Comparison of ENCODE assay signal across 8 cellular contexts in genomic region chr10:24463683-24464426, GRCh38.
DNase-seq lines count a peak whose midpoint lies in the region; ATAC-seq and TF ChIP-seq lines count a peak whose summit lies in the region.

No MANE protein-coding gene starts in this region.

- 31 to 47% methylated on average over 9 of the region's 9 CpGs for WGBS in esophagus, 2 donors

- H3K27ac ChIP-seq in RWPE2 (ENCODE audit: poor library complexity, severe bottlenecking) (peak overlapping the region; percentile 95), esophagus (ENCODE audit: low read depth in 2 of 2, low read length in 1 of 2) (peak overlapping the region; percentile 84 to 88)

- H3K4me1 ChIP-seq in RWPE2 (ENCODE audit: insufficient read depth, poor library complexity, severe bottlenecking) = peaks cover 42% of the 10 kb centered on the region
- peaks cover 0 to 6% of the 10 kb centered on the region in 2 donors for H3K4me1 ChIP-seq in esophagus (ENCODE audit: control insufficient read depth in 2 of 2, insufficient read depth in 2 of 2, low read length in 1 of 2)
- peaks cover 39% of the 10 kb centered on the region for H3K4me1 ChIP-seq in skeletal muscle satellite cell (ENCODE audit: control insufficient read depth, insufficient read depth, low read length)

- H3K36me3 ChIP-seq in RWPE2 (ENCODE audit: low read depth) (no peaks in the 10 kb centered on the region), esophagus (ENCODE audit: control insufficient read depth in 2 of 2, insufficient read depth in 2 of 2, low read length in 1 of 2) (peaks cover 0 to 3% of the 10 kb centered on the region in 2 donors), skeletal muscle satellite cell (ENCODE audit: insufficient read depth, low read length) (no peaks in the 10 kb centered on the region)

- DNase-seq in activated effector memory CD4-positive, alpha-beta T cell treated with anti-CD3 and anti-CD28 coated beads, Interleukin-2, amount 50 U/mL, for 16 hours = peak; percentile 62
- DNase-seq in activated effector memory CD4-positive, alpha-beta T cell treated with Interleukin-2 at 50 U/mL for 16 hours = no peak
- DNase-seq in RWPE2 (ENCODE audit: low spot score) = peak; percentile 88
- DNase-seq in COLO829 (ENCODE audit: low spot score) = no peak

- H3K9me3 ChIP-seq in RWPE2 (ENCODE audit: severe bottlenecking) = no peaks in the 10 kb centered on the region
- H3K9me3 ChIP-seq in esophagus (ENCODE audit: control insufficient read depth in 2 of 2, insufficient read depth in 1 of 2, low read depth in 1 of 2, low read length in 1 of 2) = no peaks in the 10 kb centered on the region
- no peaks in the 10 kb centered on the region for H3K9me3 ChIP-seq in skeletal muscle satellite cell (replicated peaks; ENCODE audit: low read length)

- no peaks in the 10 kb centered on the region for H3K27me3 ChIP-seq in RWPE2 (ENCODE audit: insufficient read depth, poor library complexity, severe bottlenecking)
- no peaks in the 10 kb centered on the region for H3K27me3 ChIP-seq in esophagus (ENCODE audit: control insufficient read depth in 1 of 2, insufficient read depth in 2 of 2, low read length in 2 of 2)
- H3K27me3 ChIP-seq in skeletal muscle satellite cell (ENCODE audit: control insufficient read depth, insufficient read depth, low read length) = no peaks in the 10 kb centered on the region

- TF ChIP-seq CTCF in RWPE2 (IDR thresholded peaks at IDR 0.05; ENCODE audit: poor library complexity, severe bottlenecking) = no peak

- H3K9ac ChIP-seq in skeletal muscle satellite cell (ENCODE audit: low read depth, low read length) = peak overlapping the region; percentile 24

- peak overlapping the region; percentile 28 for H3K4me2 ChIP-seq in skeletal muscle satellite cell (ENCODE audit: low read length)

- ATAC-seq in HG02798 (IDR thresholded peaks at IDR 0.05; ENCODE audit: poor library complexity, unreplicated experiment) (peak; percentile 71), RWPE2 (ENCODE audit: low read depth) (peak; percentile 75), GM21390 (IDR thresholded peaks at IDR 0.05; ENCODE audit: unreplicated experiment) (no peak)

- H3K4me3 ChIP-seq in RWPE2 (ENCODE audit: severe bottlenecking) = no peak overlapping the region
- H3K4me3 ChIP-seq in esophagus (ENCODE audit: low read depth in 1 of 2, low read length in 2 of 2) = no peak overlapping the region
- H3K4me3 ChIP-seq in skeletal muscle satellite cell (ENCODE audit: low read length) = no peak overlapping the region

Comparison
In these comparisons a context has a peak if more than half of its experiments do, and no peak if none do; other contexts are left out.
1. DNase-seq: peak in activated effector memory CD4-positive, alpha-beta T cell treated with anti-CD3 and anti-CD28 coated beads, Interleukin-2, amount 50 U/mL, for 16 hours (single experiment) and RWPE2 (single experiment); none in activated effector memory CD4-positive, alpha-beta T cell treated with Interleukin-2 at 50 U/mL for 16 hours (single experiment) and COLO829 (single experiment).